ENCODE assay signal across 1 cellular context in genomic region chr17:73255671-73256181, GRCh38.
TF ChIP-seq lines count a peak whose summit lies in the region.

No MANE protein-coding gene starts in this region.

TF ChIP-seq in K562, 482 proteins besides CTCF, POLR2A, EP300 and RAD21 (continued from another document and continues in another):
- TF ChIP-seq MBD1 (CRISPR knock-in tag; IDR thresholded peaks at IDR 0.05): no peak
- TF ChIP-seq SOX6 (IDR thresholded peaks at IDR 0.05): no peak
- TF ChIP-seq ZNF77 (CRISPR knock-in tag; IDR thresholded peaks at IDR 0.05): no peak
- no peak for TF ChIP-seq IRF1 (CRISPR knock-in tag; IDR thresholded peaks at IDR 0.05; ENCODE audit: borderline replicate concordance)
- 0 out of 2 replicates have a peak, but pooled peaks have one; percentile 29 for TF ChIP-seq ARID4B (CRISPR knock-in tag; IDR thresholded peaks at IDR 0.05)
- no peak for TF ChIP-seq LEF1 (IDR thresholded peaks at IDR 0.05)
- TF ChIP-seq SMARCB1 (IDR thresholded peaks at IDR 0.05; ENCODE audit: insufficient read length, low read depth): no peak
- no peak for TF ChIP-seq HMGN3 (IDR thresholded peaks at IDR 0.05; ENCODE audit: borderline replicate concordance, extremely low read depth, insufficient read length, low read depth, low read length)
- no peak for TF ChIP-seq EZH2 (IDR thresholded peaks at IDR 0.05; ENCODE audit: borderline replicate concordance, low read depth, low read length)
- TF ChIP-seq GTF2E2 (tag; IDR thresholded peaks at IDR 0.05): no peak
- TF ChIP-seq DEAF1 (CRISPR knock-in tag; IDR thresholded peaks at IDR 0.05): peak; percentile 99
- TF ChIP-seq PTBP1 (IDR thresholded peaks at IDR 0.05; ENCODE audit: low read depth, low read length): no peak
- peak; percentile 24 for TF ChIP-seq E2F8 (IDR thresholded peaks at IDR 0.05; ENCODE audit: low read depth, partially characterized antibody)
- no peak for TF ChIP-seq SMARCE1 (IDR thresholded peaks at IDR 0.05)
- TF ChIP-seq ZNF124 (CRISPR knock-in tag; IDR thresholded peaks at IDR 0.05): no peak
- TF ChIP-seq NFYB (IDR thresholded peaks at IDR 0.05; ENCODE audit: extremely low read depth, insufficient read length): no peak
- TF ChIP-seq TBP (optimal IDR thresholded peaks at IDR 0.05; ENCODE audit: low read depth, low read length): no peak
- TF ChIP-seq POLR2AphosphoS2 (IDR thresholded peaks at IDR 0.05; ENCODE audit: low read length): no peak
- TF ChIP-seq E2F4 (CRISPR knock-in tag; IDR thresholded peaks at IDR 0.05; ENCODE audit: low read depth): no peak
- TF ChIP-seq MCM2 (IDR thresholded peaks at IDR 0.05; ENCODE audit: low read depth): no peak
- no peak for TF ChIP-seq PATZ1 (CRISPR knock-in tag; IDR thresholded peaks at IDR 0.05; ENCODE audit: borderline replicate concordance)
- peak; percentile 51; the same call in 1 of the 2 replicates for TF ChIP-seq ZEB2 (IDR thresholded peaks at IDR 0.05)
- no peak for TF ChIP-seq FOXM1 (IDR thresholded peaks at IDR 0.05; ENCODE audit: low read depth)
- no peak for TF ChIP-seq FOXM1 (CRISPR knock-in tag; IDR thresholded peaks at IDR 0.05; ENCODE audit: low read depth)
- TF ChIP-seq NR2C2 (CRISPR knock-in tag; IDR thresholded peaks at IDR 0.05): no peak
- TF ChIP-seq NR2C2 (tag; IDR thresholded peaks at IDR 0.05): no peak
- no peak for TF ChIP-seq ATF2 (CRISPR knock-in tag; IDR thresholded peaks at IDR 0.05)
- TF ChIP-seq HMGXB4 (CRISPR knock-in tag; IDR thresholded peaks at IDR 0.05): no peak
- no peak for TF ChIP-seq SPI1 (IDR thresholded peaks at IDR 0.05; ENCODE audit: borderline replicate concordance, low read depth, low read length)
- TF ChIP-seq CSDE1 (IDR thresholded peaks at IDR 0.05): no peak
- TF ChIP-seq ZNF354B (CRISPR knock-in tag; IDR thresholded peaks at IDR 0.05): no peak
- no peak for TF ChIP-seq BHLHE40 (IDR thresholded peaks at IDR 0.05; ENCODE audit: low read length)
- 0 out of 4 replicates have a peak, but pooled peaks of 1 of the 2 experiments have one; percentile 40 for TF ChIP-seq FOXA3 (CRISPR knock-in tag; conservative IDR thresholded peaks at IDR 0.05 in 1 of 2, IDR thresholded peaks at IDR 0.05 in 1 of 2)
- no peak for TF ChIP-seq ZNF232 (CRISPR knock-in tag; IDR thresholded peaks at IDR 0.05)
- TF ChIP-seq RCOR1 (IDR thresholded peaks at IDR 0.05; ENCODE audit: borderline replicate concordance in 1 of 2, low read depth in 2 of 2, low read length in 2 of 2): peak in 1 of 2 experiments; percentile 98; a peak in 3 of 4 replicates
- TF ChIP-seq HDAC2 (IDR thresholded peaks at IDR 0.05): peak; percentile 81
